8 cellular contexts compared by ENCODE assay signal in the genomic region with DNA sequence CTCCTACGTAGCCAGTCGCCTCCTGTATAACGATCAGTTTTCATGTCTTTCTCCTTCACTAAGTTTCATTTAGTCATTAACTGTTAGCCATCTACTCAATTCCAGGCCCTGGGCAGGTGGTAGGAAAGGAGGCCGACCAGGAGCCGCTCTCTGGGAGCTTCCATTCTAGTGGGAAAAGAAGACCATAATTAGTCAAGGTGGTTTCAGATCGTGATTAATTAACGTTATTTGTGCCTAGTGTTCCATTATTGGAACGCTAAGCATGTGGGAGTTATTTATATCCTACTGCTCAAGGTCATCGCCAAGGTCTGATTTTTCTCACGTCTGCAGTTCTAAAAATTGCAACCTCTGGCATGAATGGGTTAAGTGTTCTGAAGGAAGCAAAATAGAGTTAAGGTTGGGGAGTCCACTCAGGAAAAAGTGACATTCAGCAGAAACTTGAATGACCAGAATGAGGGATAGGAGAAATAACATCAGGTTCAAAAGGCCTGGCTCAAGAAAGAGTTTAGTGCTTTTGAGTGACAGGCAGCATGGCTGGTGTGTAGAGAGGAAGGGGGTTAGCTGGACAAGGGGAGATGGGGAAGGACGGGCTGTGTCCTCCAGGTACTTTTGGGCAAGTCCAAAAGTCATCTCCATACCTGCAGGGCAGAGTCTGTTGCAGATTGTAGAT. TPM values are rescaled to one million over a fixed set of nuclear protein-coding genes. Genes with fewer than 3 reads are reported as not detected.
DNase-seq lines count a peak whose midpoint lies in the region; ATAC-seq and TF ChIP-seq lines count a peak whose summit lies in the region.

No MANE protein-coding gene starts in this region.

- H3K9me3 ChIP-seq in BE2C = no peaks in the 10 kb centered on the region
- H3K9me3 ChIP-seq in muscle layer of duodenum (ENCODE audit: control insufficient read depth in 1 of 2, low read length in 2 of 2) = no peaks in the 10 kb centered on the region

- no peaks in the 10 kb centered on the region for H3K27me3 ChIP-seq in BE2C
- no peaks in the 10 kb centered on the region for H3K27me3 ChIP-seq in KMS-11 (ENCODE audit: insufficient read depth, low read depth)
- no peaks in the 10 kb centered on the region for H3K27me3 ChIP-seq in muscle layer of duodenum (ENCODE audit: low read depth, low read length)

- ATAC-seq in HG02852 (IDR thresholded peaks at IDR 0.05; ENCODE audit: unreplicated experiment) (no peak), GM18868 (IDR thresholded peaks at IDR 0.05; ENCODE audit: unreplicated experiment) (no peak)

- 0 out of 2 replicates have a peak, but pooled peaks cover 4% of the 10 kb centered on the region for H3K4me1 ChIP-seq in BE2C
- peaks cover 29% of the 10 kb centered on the region for H3K4me1 ChIP-seq in KMS-11 (ENCODE audit: low read depth, poor library complexity, severe bottlenecking)
- H3K4me1 ChIP-seq in muscle layer of duodenum (ENCODE audit: control insufficient read depth in 1 of 2, insufficient read depth in 2 of 2, low read length in 2 of 2) = peaks cover 6 to 15% of the 10 kb centered on the region in 2 donors

- H3K79me2 ChIP-seq in KMS-11 (ENCODE audit: insufficient read depth, low read depth) = peaks cover 7% of the 10 kb centered on the region; the same call in 1 of the 2 replicates

- peak overlapping the region; percentile 88 for H2AFZ ChIP-seq in KMS-11 (ENCODE audit: low read depth)

- H3K4me2 ChIP-seq in KMS-11 = peak overlapping the region; percentile 79

- H3K9ac ChIP-seq in KMS-11 = peak overlapping the region; percentile 63

- H3K36me3 Mint-ChIP-seq in chondrocyte (ENCODE audit: low read depth) = peaks cover 8% of the 10 kb centered on the region

- peak overlapping the region; percentile 88 for H3K4me3 Mint-ChIP-seq in chondrocyte (ENCODE audit: unreplicated experiment)

- H3K36me3 ChIP-seq in BE2C (no peaks in the 10 kb centered on the region; the same call in 1 of the 2 replicates), KMS-11 (ENCODE audit: insufficient read depth) (peaks cover 3% of the 10 kb centered on the region; the same call in 1 of the 2 replicates), muscle layer of duodenum (ENCODE audit: control insufficient read depth in 1 of 2, insufficient read depth in 2 of 2, low read length in 2 of 2) (peaks cover 0 to 5% of the 10 kb centered on the region in 2 donors)

- H3K27ac Mint-ChIP-seq in chondrocyte (ENCODE audit: unreplicated experiment) = peak overlapping the region; percentile 87

- H3K27me3 Mint-ChIP-seq in chondrocyte (ENCODE audit: low read depth) = no peaks in the 10 kb centered on the region

- no peak for TF ChIP-seq POLR2A in erythroblast (IDR thresholded peaks at IDR 0.05; ENCODE audit: low read length)

- DNase-seq in BE2C (no peak), chondrocyte (ENCODE audit: low spot score) (no peak), erythroblast (lab: John Stamatoyannopoulos, UW) (no peak), occipital lobe (lab: John Stamatoyannopoulos, UW) (no peak)

- H4K20me1 ChIP-seq in KMS-11 (ENCODE audit: insufficient read depth) = no peaks in the 10 kb centered on the region

- no peak for TF ChIP-seq CTCF in BE2C (IDR thresholded peaks at IDR 0.05; ENCODE audit: low read depth, low read length)
- no peak for TF ChIP-seq CTCF in KMS-11 (conservative IDR thresholded peaks at IDR 0.05; ENCODE audit: low read depth, low read length)
- no peak for TF ChIP-seq CTCF in chondrocyte (IDR thresholded peaks at IDR 0.05)

- H3K4me1 Mint-ChIP-seq in chondrocyte (ENCODE audit: low read depth) = peaks cover 24% of the 10 kb centered on the region

- H3K27ac ChIP-seq in KMS-11 = peak overlapping the region; percentile 32
- peak overlapping the region; percentile 96 for H3K27ac ChIP-seq in muscle layer of duodenum (ENCODE audit: low read length)

- peak overlapping the region; percentile 96 for H3K4me3 ChIP-seq in BE2C (ENCODE audit: low read depth, low read length)
- peak overlapping the region; percentile 77 for H3K4me3 ChIP-seq in KMS-11 (IDR thresholded peaks at IDR 0.05; ENCODE audit: insufficient read depth, low read depth, low read length)
- peak overlapping the region; percentile 82 for H3K4me3 ChIP-seq in muscle layer of duodenum (ENCODE audit: low read depth in 1 of 2, low read length in 2 of 2)

- no peaks in the 10 kb centered on the region for H3K9me3 Mint-ChIP-seq in chondrocyte (ENCODE audit: low read depth)

RNA-seq across cellular contexts. Expression of a gene that starts 0.8 kb away (rescaled TPM):
- 4.5 TPM for polyA plus RNA-seq in BE2C (2012; ENCODE audit: insufficient read depth, insufficient read length, low read depth)
- total RNA-seq in chondrocyte = 5.2 to 7.6 TPM (median 6.2 TPM) in 3 replicates
- 6.1 TPM for total RNA-seq in occipital lobe
